In the genomic region with DNA sequence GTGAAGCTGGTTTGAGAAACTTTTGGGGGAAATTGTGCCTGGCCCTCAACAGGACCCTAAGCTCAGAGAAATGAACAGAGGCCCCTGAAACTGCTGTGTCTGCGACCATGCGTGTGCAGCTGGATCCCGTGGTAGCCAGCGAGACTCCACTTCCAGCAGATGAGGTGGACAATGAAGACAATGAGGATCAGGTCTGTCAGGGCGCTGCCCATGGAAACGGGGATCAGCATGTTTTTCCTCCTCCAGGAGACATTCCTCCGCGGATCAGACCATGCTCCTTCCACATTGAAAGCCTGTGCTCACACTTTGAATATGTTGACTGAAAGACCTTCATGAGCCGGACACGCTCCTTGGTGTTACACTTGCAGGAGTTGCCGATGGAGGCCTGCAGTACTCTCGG, we compare ENCODE assay signal across 25 cellular contexts.
"Had no signal": no experiment of that assay in that cellular context is flagged by ENCODE, and none has a peak within 500 bp of the region (broad histone marks: within the 10 kb centered on the region; RNA-seq: fewer than 3 reads in every experiment).

No MANE protein-coding gene starts in this region.

- H3K9me3 ChIP-seq: colonic mucosa, esophagus squamous epithelium, prostate gland, right atrium auricular region, sigmoid colon, testis, tibial artery had no signal

- H3K36me3 Mint-ChIP-seq: mesothelial cell of epicardium; naive B cell; stimulated activated memory B cell treated with anti-CD40 and anti-IgM and Interleukin-4, amounts not matched to agents 10 μg/mL and 1 μg/mL and 100 μg/mL, for 72 hours; type B pancreatic cell had no signal

- H3K27ac Mint-ChIP-seq: dendritic cell treated with granulocyte-macrophage colony-stimulating factor and Interleukin-4, amounts not matched to agents 40 ng/mL and 50 ng/mL, for 4 days; mesothelial cell of epicardium; natural killer cell treated with Interleukin-12 subunit alpha and Interleukin-12 subunit beta and Interleukin-15 and Interleukin-18, amount 100 ng/mL, for 72 hours; stimulated activated memory B cell treated with anti-CD40 and anti-IgM and Interleukin-4, amounts not matched to agents 10 μg/mL and 1 μg/mL and 100 μg/mL, for 72 hours; type B pancreatic cell had no signal

- H3K27ac ChIP-seq: colonic mucosa, esophagus squamous epithelium, left lung, prostate gland, right atrium auricular region, sigmoid colon, testis, tibial artery had no signal

- H3K4me1 ChIP-seq: colonic mucosa, esophagus squamous epithelium, left lung, prostate gland, right atrium auricular region, sigmoid colon, testis, tibial artery had no signal

- H3K27me3 ChIP-seq: colonic mucosa, esophagus squamous epithelium, left lung, right atrium auricular region, sigmoid colon, testis, tibial artery had no signal

- H3K9me3 Mint-ChIP-seq: stimulated activated memory B cell treated with anti-CD40 and anti-IgM and Interleukin-4, amounts not matched to agents 10 μg/mL and 1 μg/mL and 100 μg/mL, for 72 hours; type B pancreatic cell had no signal

- DNase-seq: colonic mucosa; effector CD8-positive, alpha-beta T cell; erythroblast; esophagus squamous epithelium; foreskin melanocyte; left cardiac atrium; mesenchymal stem cell; naive B cell; nucleus accumbens; sigmoid colon; stimulated activated CD4-positive, alpha-beta T cell treated with anti-CD3 and anti-CD28 coated beads, Interleukin-4, amount 100 ng/mL, for 4 hours; stimulated activated naive CD8-positive, alpha-beta T cell treated with anti-CD3 and anti-CD28 coated beads, Interleukin-15, Interleukin-2, amounts not matched to agents 100 U/mL and 50 U/mL, for 24 hours; substantia nigra; testis had no signal

- H3K27me3 Mint-ChIP-seq: dendritic cell treated with granulocyte-macrophage colony-stimulating factor and Interleukin-4, amounts not matched to agents 40 ng/mL and 50 ng/mL, for 4 days; naive B cell; natural killer cell treated with Interleukin-12 subunit alpha and Interleukin-12 subunit beta and Interleukin-15 and Interleukin-18, amount 100 ng/mL, for 72 hours; stimulated activated memory B cell treated with anti-CD40 and anti-IgM and Interleukin-4, amounts not matched to agents 10 μg/mL and 1 μg/mL and 100 μg/mL, for 72 hours; type B pancreatic cell had no signal

- H3K4me1 Mint-ChIP-seq: naive B cell; stimulated activated memory B cell treated with anti-CD40 and anti-IgM and Interleukin-4, amounts not matched to agents 10 μg/mL and 1 μg/mL and 100 μg/mL, for 72 hours had no signal

- ATAC-seq: left cardiac atrium; mucosa of descending colon; natural killer cell treated with Interleukin-12 subunit alpha and Interleukin-12 subunit beta and Interleukin-15 and Interleukin-18, amount 100 ng/mL, for 72 hours; stimulated activated memory B cell treated with anti-CD40 and anti-IgM and Interleukin-4, amounts not matched to agents 10 μg/mL and 1 μg/mL and 100 μg/mL, for 72 hours; stimulated activated naive CD8-positive, alpha-beta T cell treated with anti-CD3 and anti-CD28 coated beads, Interleukin-15, Interleukin-2, amounts not matched to agents 100 U/mL and 50 U/mL, for 24 hours had no signal

- H3K4me3 Mint-ChIP-seq: dendritic cell treated with granulocyte-macrophage colony-stimulating factor and Interleukin-4, amounts not matched to agents 40 ng/mL and 50 ng/mL, for 4 days; mesothelial cell of epicardium; natural killer cell treated with Interleukin-12 subunit alpha and Interleukin-12 subunit beta and Interleukin-15 and Interleukin-18, amount 100 ng/mL, for 72 hours; neural crest cell; stimulated activated memory B cell treated with anti-CD40 and anti-IgM and Interleukin-4, amounts not matched to agents 10 μg/mL and 1 μg/mL and 100 μg/mL, for 72 hours; type B pancreatic cell had no signal
